26 cellular contexts compared by ENCODE assay signal in the genomic region with DNA sequence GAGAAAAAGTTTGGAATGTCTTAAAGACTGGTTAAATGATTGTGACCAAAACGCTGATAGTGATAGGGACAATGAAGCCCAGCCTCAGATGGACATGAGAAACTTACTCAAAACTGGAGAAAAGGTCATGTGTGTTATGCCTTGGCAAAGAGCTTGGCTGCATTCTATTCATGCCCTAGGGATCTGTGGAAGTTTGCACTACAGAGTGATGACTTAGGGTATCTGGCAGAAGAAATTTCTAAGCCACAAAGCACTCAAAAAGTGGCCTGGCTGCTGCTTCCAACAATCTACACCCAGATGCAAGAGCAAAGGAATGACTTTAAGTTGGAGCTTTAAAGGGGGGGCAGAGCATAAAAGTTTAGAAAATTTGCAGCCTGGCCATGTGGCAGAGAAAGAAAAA.
"Had no signal": no experiment of that assay in that cellular context is flagged by ENCODE, and none has a peak within 500 bp of the region (broad histone marks: within the 10 kb centered on the region; RNA-seq: fewer than 3 reads in every experiment).

No MANE protein-coding gene starts in this region.

- H3K9ac ChIP-seq: neural progenitor cell, parathyroid adenoma had no signal

- H3K4me1 ChIP-seq: heart right ventricle, left lung, neural progenitor cell, parathyroid adenoma, prostate gland, right atrium auricular region, tibial nerve, upper lobe of right lung, uterus had no signal

- H3K36me3 Mint-ChIP-seq: naive thymus-derived CD4-positive, alpha-beta T cell; neural progenitor cell; stimulated activated naive B cell treated with anti-CD40 and anti-IgM and Interleukin-4, amounts not matched to agents 10 μg/mL and 1 μg/mL and 100 μg/mL, for 72 hours had no signal

- H3K27ac ChIP-seq: dorsolateral prefrontal cortex, foreskin keratinocyte, heart right ventricle, left lung, neural progenitor cell, parathyroid adenoma, prostate gland, right atrium auricular region, thoracic aorta, tibial nerve, upper lobe of right lung, uterus had no signal

- ATAC-seq: foreskin keratinocyte; heart right ventricle; left cardiac atrium; left lung; naive thymus-derived CD4-positive, alpha-beta T cell; sciatic nerve; stimulated activated naive B cell treated with anti-CD40 and anti-IgM and Interleukin-4, amounts not matched to agents 10 μg/mL and 1 μg/mL and 100 μg/mL, for 72 hours; upper lobe of right lung had no signal

- H3K36me3 ChIP-seq: heart right ventricle, left lung, neural progenitor cell, prostate gland, right atrium auricular region, thoracic aorta, tibial nerve, upper lobe of right lung, uterus had no signal

- H2AFZ ChIP-seq: neural progenitor cell, parathyroid adenoma had no signal

- H3K4me3 Mint-ChIP-seq: naive thymus-derived CD4-positive, alpha-beta T cell; nephron; neural progenitor cell; stimulated activated naive B cell treated with anti-CD40 and anti-IgM and Interleukin-4, amounts not matched to agents 10 μg/mL and 1 μg/mL and 100 μg/mL, for 72 hours; stimulated activated naive CD8-positive, alpha-beta T cell treated with anti-CD3 and anti-CD28 coated beads, Interleukin-15, Interleukin-2, amounts not matched to agents 100 ng/mL and 50 ng/mL, for 24 hours had no signal

- H3K27me3 ChIP-seq: foreskin keratinocyte, left lung, neural progenitor cell, right atrium auricular region, tibial nerve, upper lobe of right lung, uterus had no signal

- H3K79me2 ChIP-seq: parathyroid adenoma had no signal

- H3K4me2 ChIP-seq: neural progenitor cell had no signal

- H3K27ac Mint-ChIP-seq: naive thymus-derived CD4-positive, alpha-beta T cell; nephron; neural progenitor cell; stimulated activated naive B cell treated with anti-CD40 and anti-IgM and Interleukin-4, amounts not matched to agents 10 μg/mL and 1 μg/mL and 100 μg/mL, for 72 hours; stimulated activated naive CD8-positive, alpha-beta T cell treated with anti-CD3 and anti-CD28 coated beads, Interleukin-15, Interleukin-2, amounts not matched to agents 100 ng/mL and 50 ng/mL, for 24 hours had no signal

- H3K4me3 ChIP-seq: dorsolateral prefrontal cortex, heart right ventricle, left lung, neural progenitor cell, prostate gland, right atrium auricular region, thoracic aorta, tibial nerve, upper lobe of right lung, uterus had no signal

- H3K9me3 ChIP-seq: heart right ventricle, left lung, prostate gland, right atrium auricular region, thoracic aorta, tibial nerve, upper lobe of right lung, uterus had no signal

- H3K4me1 Mint-ChIP-seq: nephron; stimulated activated naive B cell treated with anti-CD40 and anti-IgM and Interleukin-4, amounts not matched to agents 10 μg/mL and 1 μg/mL and 100 μg/mL, for 72 hours had no signal

- DNase-seq: dorsolateral prefrontal cortex; effector CD4-positive, alpha-beta T cell; foreskin keratinocyte; glutamatergic neuron; heart right ventricle; hippocampal formation; left cardiac atrium; left lung; mesendoderm; midbrain; naive thymus-derived CD4-positive, alpha-beta T cell; small intestine; stimulated activated CD4-positive, alpha-beta T cell treated with anti-CD3 and anti-CD28 coated beads, Interleukin-15, amount 100 ng/mL, for 24 hours; stimulated activated CD4-positive, alpha-beta T cell treated with anti-CD3 and anti-CD28 coated beads, Interleukin-2, amount 100 ng/mL, for 48 hours; stimulated activated naive B cell treated with anti-CD40 and anti-IgM and Interleukin-4, amounts not matched to agents 10 μg/mL and 1 μg/mL and 100 μg/mL, for 72 hours; upper lobe of right lung; uterus had no signal
